Comparison of ENCODE assay signal across 13 cellular contexts in the genomic region with DNA sequence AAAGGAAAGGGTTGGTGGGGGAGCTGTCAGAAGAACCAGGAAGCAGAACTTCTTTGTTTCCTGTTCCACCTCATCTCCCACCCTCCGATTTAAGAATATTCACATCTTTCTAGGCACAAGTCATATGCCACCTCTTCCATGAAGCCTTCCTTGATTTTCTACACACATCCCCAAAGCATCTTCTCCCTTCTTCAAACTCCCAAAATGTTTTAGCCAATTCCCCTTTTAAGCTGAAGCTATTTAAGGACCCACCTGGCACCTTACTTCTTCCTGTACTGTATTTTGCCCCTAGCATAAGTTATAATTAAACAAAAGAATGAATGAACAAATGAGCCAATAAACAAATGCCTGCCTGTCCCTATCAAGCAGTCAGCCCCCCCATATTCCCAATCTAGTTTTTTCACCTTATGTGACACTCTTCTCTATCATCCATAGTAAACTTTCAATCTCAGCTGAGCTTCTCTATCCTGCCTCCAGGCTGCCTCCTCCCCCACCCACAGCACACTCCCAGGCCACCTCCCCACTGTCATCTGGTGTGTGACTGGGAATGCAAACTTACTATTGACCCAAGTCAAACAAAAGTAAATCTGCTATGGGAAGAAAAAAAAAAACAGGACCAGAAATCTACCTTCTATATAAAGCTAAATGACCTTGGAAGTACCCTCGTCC. TPM values are rescaled to one million over a fixed set of nuclear protein-coding genes. Genes with fewer than 3 reads are reported as not detected.
A peak's percentile ranks its signal among the peaks of the same experiment; 100 is the strongest.
DNase-seq lines count a peak whose midpoint lies in the region; ATAC-seq, FAIRE-seq and TF ChIP-seq lines count a peak whose summit lies in the region.
"Had no signal": no experiment of that assay in that cellular context is flagged by ENCODE, and none has a peak within 500 bp of the region (broad histone marks: within the 10 kb centered on the region; RNA-seq: fewer than 3 reads in every experiment).

No MANE protein-coding gene starts in this region.

- ATAC-seq in A549 (no peak), HG03196 (IDR thresholded peaks at IDR 0.05; ENCODE audit: unreplicated experiment) (no peak)

- TF ChIP-seq EP300 in A549 (IDR thresholded peaks at IDR 0.05), result no peak

- no peak for DNase-seq in A549 (ENCODE audit: low read depth in 1 of 2, low spot score in 1 of 2)
- no peak for DNase-seq in RWPE1 (ENCODE audit: low spot score)
- DNase-seq in fibroblast of lung (ENCODE audit: low read depth in 2 of 2), result no peak
- peak; percentile 74 for DNase-seq in osteoblast (ENCODE audit: insufficient read length, low spot score, missing footprints)
- DNase-seq in NCI-H1105 (lab: John Stamatoyannopoulos, UW), result no peak
- DNase-seq in NCI-H2171 (lab: John Stamatoyannopoulos, UW), result no peak
- no peak for DNase-seq in NCI-H187 (lab: John Stamatoyannopoulos, UW)
- DNase-seq: activated CD4-positive, alpha-beta T cell treated with anti-CD3 and anti-CD28 coated beads, Interleukin-2, amount 10 ng/mL, durations not matched to agents 7 days and 5 days; amniotic stem cell; NCI-H2029 treated with DMSO at 0.1 percent for 48 hours had no signal

- no peak for FAIRE-seq in A549 (lab: Jason Lieb, UNC)

- CTCF ChIA-PET in A549 (lab: Yijun Ruan, JAX) (interaction anchor here (0.6 to 2.6 kb wide), 3 partner anchors 9 to 300 kb away, joined by 3 to 16 read pairs (median 3); no protein-coding TSS in a partner anchor), RWPE1 (lab: Yijun Ruan, JAX) (interaction anchor here (1.2 kb wide), 1 partner anchor 72 kb away, joined by 3 read pairs; no protein-coding TSS in a partner anchor)

- H2AFZ ChIP-seq in fibroblast of lung (ENCODE audit: low read length), result no peak overlapping the region
- no peak overlapping the region for H2AFZ ChIP-seq in osteoblast (ENCODE audit: low read length)

- TF ChIP-seq POLR2A in A549 (IDR thresholded peaks at IDR 0.05; ENCODE audit: low read length), result no peak

- TF ChIP-seq CTCF in A549 (IDR thresholded peaks at IDR 0.05) (no peak), RWPE1 (conservative IDR thresholded peaks at IDR 0.05; ENCODE audit: low read depth) (no peak), fibroblast of lung (conservative IDR thresholded peaks at IDR 0.05 in 1 of 2, IDR thresholded peaks at IDR 0.05 in 1 of 2; ENCODE audit: low read depth in 1 of 2, low read length in 2 of 2) (no peak), osteoblast (IDR thresholded peaks at IDR 0.05; ENCODE audit: extremely low read depth, low read depth, low read length) (no peak)

- POLR2A ChIA-PET in A549 (lab: Yijun Ruan, JAX), result interaction anchor here (2.9 kb wide), 1 partner anchor 8 kb away, joined by 42 read pairs; no protein-coding TSS in a partner anchor
- POLR2A ChIA-PET in RWPE1 (lab: Yijun Ruan, JAX; ENCODE audit: low non-redundant PET), result interaction anchor here (0.6 to 1.9 kb wide), 2 partner anchors 9 to 15 kb away, joined by 3 to 10 read pairs; partner anchors contain the start of gene SSRP1

- H3K4me1 ChIP-seq in A549 (peaks cover 46% of the 10 kb centered on the region), fibroblast of lung (ENCODE audit: control insufficient read depth, extremely low read depth, insufficient read depth, low read length) (peaks cover 49% of the 10 kb centered on the region), osteoblast (ENCODE audit: insufficient read depth, low read length) (peaks cover 41% of the 10 kb centered on the region)

- H3K27ac ChIP-seq in A549 (peak overlapping the region; percentile 91 to 99), RWPE1 (peak overlapping the region; percentile 99), fibroblast of lung (ENCODE audit: insufficient read depth, low read length) (peak overlapping the region; percentile 90), osteoblast (ENCODE audit: low read depth, low read length) (peak overlapping the region; percentile 97)
- H3K27ac ChIP-seq: BLaER1 treated with 17β-estradiol and CSF1 and Interleukin-3, amounts not matched to agents 10 nM and 100 nM had no signal

- no peaks in the 10 kb centered on the region for H3K27me3 ChIP-seq in fibroblast of lung (ENCODE audit: control insufficient read depth, insufficient read depth, low read length)
- H3K27me3 ChIP-seq in osteoblast (ENCODE audit: insufficient read depth, low read length), result no peaks in the 10 kb centered on the region
- H3K27me3 ChIP-seq: BLaER1 treated with 17β-estradiol and CSF1 and Interleukin-3, amounts not matched to agents 10 nM and 100 nM had no signal

- H3K9ac ChIP-seq in fibroblast of lung (ENCODE audit: insufficient read depth, low read length), result no peak overlapping the region

- H3K9me3 ChIP-seq in A549 (no peaks in the 10 kb centered on the region), fibroblast of lung (ENCODE audit: control insufficient read depth, insufficient read depth, low read depth, low read length) (no peaks in the 10 kb centered on the region), osteoblast (ENCODE audit: low read depth, low read length) (no peaks in the 10 kb centered on the region)
- H3K9me3 ChIP-seq: BLaER1 treated with 17β-estradiol and CSF1 and Interleukin-3, amounts not matched to agents 10 nM and 100 nM had no signal

- H3K36me3 ChIP-seq in fibroblast of lung (ENCODE audit: control insufficient read depth, insufficient read depth, low read length) (peaks cover 19% of the 10 kb centered on the region), osteoblast (ENCODE audit: insufficient read depth, low read length) (peaks cover 48% of the 10 kb centered on the region)

- peak overlapping the region; percentile 45; the same call in 1 of the 3 replicates for H3K4me3 ChIP-seq in A549
- H3K4me3 ChIP-seq in fibroblast of lung (replicated peaks in 1 of 4; ENCODE audit: control extremely low read depth in 1 of 4, insufficient read depth in 1 of 4, low read depth in 3 of 4, low read length in 4 of 4), result peak overlapping the region; percentile 43 to 91 (median 66)
- H3K4me3 ChIP-seq in osteoblast (ENCODE audit: insufficient read depth, low read length), result no peak overlapping the region
- H3K4me3 ChIP-seq: BLaER1 treated with 17β-estradiol and CSF1 and Interleukin-3, amounts not matched to agents 10 nM and 100 nM had no signal

- peak overlapping the region; percentile 99 for H3K4me2 ChIP-seq in A549
- peak overlapping the region; percentile 80 for H3K4me2 ChIP-seq in fibroblast of lung (ENCODE audit: extremely low read depth, insufficient read depth, low read length)
- peak overlapping the region; percentile 96 for H3K4me2 ChIP-seq in osteoblast (ENCODE audit: insufficient read depth, low read length)

- TF ChIP-seq RAD21 in A549 (conservative IDR thresholded peaks at IDR 0.05 in 1 of 2, IDR thresholded peaks at IDR 0.05 in 1 of 2), result no peak

- peaks cover 48% of the 10 kb centered on the region for H3K79me2 ChIP-seq in fibroblast of lung (ENCODE audit: control insufficient read depth, insufficient read depth, low read length)
- peaks cover 78% of the 10 kb centered on the region for H3K79me2 ChIP-seq in osteoblast (ENCODE audit: insufficient read depth, low read length)

- H4K20me1 ChIP-seq in fibroblast of lung (ENCODE audit: control insufficient read depth, extremely low read depth, insufficient read depth, low read length) (no peaks in the 10 kb centered on the region), osteoblast (ENCODE audit: insufficient read depth, low read length) (peaks cover 52% of the 10 kb centered on the region)

- WGBS in A549 (ENCODE audit: missing lambda C conversion rate), result 84% methylated on average over 2 of the region's 2 CpGs

TF ChIP-seq in A549, 52 proteins besides CTCF, POLR2A, EP300 and RAD21 (continues in another document):
- TF ChIP-seq CHD4 (IDR thresholded peaks at IDR 0.05; ENCODE audit: borderline replicate concordance) (no peak), ESRRA (IDR thresholded peaks at IDR 0.05; ENCODE audit: borderline replicate concordance, low read length) (no peak), POLR2AphosphoS2 (conservative IDR thresholded peaks at IDR 0.05; ENCODE audit: low read length) (no peak)
- TF ChIP-seq, protein P1, sequence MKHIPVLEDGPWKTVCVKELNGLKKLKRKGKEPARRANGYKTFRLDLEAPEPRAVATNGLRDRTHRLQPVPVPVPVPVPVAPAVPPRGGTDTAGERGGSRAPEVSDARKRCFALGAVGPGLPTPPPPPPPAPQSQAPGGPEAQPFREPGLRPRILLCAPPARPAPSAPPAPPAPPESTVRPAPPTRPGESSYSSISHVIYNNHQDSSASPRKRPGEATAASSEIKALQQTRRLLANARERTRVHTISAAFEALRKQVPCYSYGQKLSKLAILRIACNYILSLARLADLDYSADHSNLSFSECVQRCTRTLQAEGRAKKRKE (CRISPR knock-in tag; IDR thresholded peaks at IDR 0.05; ENCODE audit: low read depth), result no peak

RNA-seq across cellular contexts. Expression of gene TNKS1BP1, which starts 3.9 kb away (rescaled TPM):
- polyA plus RNA-seq in A549 (2011; rRNA removed), result 35.0 and 36.5 TPM in 2 replicates
- polyA plus RNA-seq in A549 (2012; cell fraction: cytosol; rRNA removed), result 23.5 and 25.3 TPM in 2 replicates
- 124 and 154 TPM in 2 replicates for polyA plus RNA-seq in A549 (2012; cell fraction: nucleus; rRNA removed)
- 46.2 to 54.5 TPM (median 53.1 TPM) in 3 replicates for polyA plus RNA-seq in A549 (2017; fragmentation: RNase III; extraction: RNeasy Plus Mini Kit Qiagen cat#74134 plus additional on column Dnase treatment)
- 44.9 and 52.6 TPM in 2 replicates for polyA minus RNA-seq in A549 (2011; rRNA and poly(A)+ RNA removed)
- 88.3 and 111 TPM in 2 replicates for total RNA-seq in fibroblast of lung
- polyA plus RNA-seq in fibroblast of lung, result 70.2 and 70.4 TPM in 2 replicates
- 140 and 176 TPM in 2 replicates for polyA plus RNA-seq in fibroblast of lung (2012)
- polyA minus RNA-seq in fibroblast of lung (ENCODE audit: low replicate concordance), result 374 and 479 TPM in 2 replicates
- 71.6 and 74.6 TPM in 2 replicates for total RNA-seq in osteoblast

RNA-seq across cellular contexts. Expression of gene SSRP1, which starts 14.8 kb away (rescaled TPM):
- polyA plus RNA-seq in A549 (2011; rRNA removed) (282 and 288 TPM in 2 replicates), A549 (2017; fragmentation: RNase III; extraction: RNeasy Plus Mini Kit Qiagen cat#74134 plus additional on column Dnase treatment) (323 to 357 TPM (median 335 TPM) in 3 replicates), fibroblast of lung (94.1 and 173 TPM in 2 replicates)
- 209 and 269 TPM in 2 replicates for polyA plus RNA-seq in A549 (2012; cell fraction: cytosol; rRNA removed)
- 245 and 266 TPM in 2 replicates for polyA plus RNA-seq in A549 (2012; cell fraction: nucleus; rRNA removed)
- 314 and 342 TPM in 2 replicates for polyA minus RNA-seq in A549 (2011; rRNA and poly(A)+ RNA removed)
- total RNA-seq in fibroblast of lung (52.7 and 55.0 TPM in 2 replicates), osteoblast (55.4 and 58.0 TPM in 2 replicates)
- 83.3 and 143 TPM in 2 replicates for polyA plus RNA-seq in fibroblast of lung (2012)
- 193 and 444 TPM in 2 replicates for polyA minus RNA-seq in fibroblast of lung (ENCODE audit: low replicate concordance)

RNA-seq across cellular contexts. Expression of gene P2RX3, which starts 17.3 kb away (rescaled TPM):
- polyA plus RNA-seq in A549 (2011; rRNA removed) (0.36 and 0.37 TPM in 2 replicates), A549 (2017; fragmentation: RNase III; extraction: RNeasy Plus Mini Kit Qiagen cat#74134 plus additional on column Dnase treatment) (0.05 to 0.17 TPM in 2 of 3 replicates, not detected in the other), fibroblast of lung (not detected in 2 replicates)
- 0.21 and 0.34 TPM in 2 replicates for polyA plus RNA-seq in A549 (2012; cell fraction: cytosol; rRNA removed)
- polyA plus RNA-seq in A549 (2012; cell fraction: nucleus; rRNA removed), result 0.17 and 0.23 TPM in 2 replicates
- polyA minus RNA-seq in A549 (2011; rRNA and poly(A)+ RNA removed), result 0.15 and 0.17 TPM in 2 replicates
- total RNA-seq in fibroblast of lung (not detected in 2 replicates), osteoblast (not detected in 2 replicates)
- polyA plus RNA-seq in fibroblast of lung (2012), result not detected in 2 replicates
- polyA minus RNA-seq in fibroblast of lung (ENCODE audit: low replicate concordance), result not detected in 2 replicates
- total RNA-seq: activated CD4-positive, alpha-beta T cell treated with anti-CD3 and anti-CD28 coated beads, Interleukin-2, amount 10 ng/mL, durations not matched to agents 7 days and 5 days; mononuclear cell had no signal
